ENCODE assay signal across 11 cellular contexts in genomic region chr21:41956926-41957729, GRCh38. TPM values are rescaled to one million over a fixed set of nuclear protein-coding genes. Genes with fewer than 3 reads are reported as not detected.
DNase-seq lines count a peak whose midpoint lies in the region; ATAC-seq and TF ChIP-seq lines count a peak whose summit lies in the region.
"Had no signal": no experiment of that assay in that cellular context is flagged by ENCODE, and none has a peak within 500 bp of the region (broad histone marks: within the 10 kb centered on the region; RNA-seq: fewer than 3 reads in every experiment).

No MANE protein-coding gene starts in this region.

- peaks cover 26 to 78% (median 66%) of the 10 kb centered on the region in 10 experiments for H3K4me1 ChIP-seq in BLaER1 treated with 17β-estradiol and CSF1 and Interleukin-3, amounts not matched to agents 10 nM and 100 nM
- peaks cover 6 to 16% of the 10 kb centered on the region in 2 donors for H3K4me1 ChIP-seq in breast epithelium

- no peak overlapping the region for H3K4me3 Mint-ChIP-seq in osteocyte (ENCODE audit: unreplicated experiment)
- no peak overlapping the region for H3K4me3 Mint-ChIP-seq in T-helper 2 cell treated with Interferon-gamma antibody and Interleukin-4, amounts not matched to agents 5 μg/mL and 100 μg/mL, for 36 hours

- H3K27me3 ChIP-seq in BLaER1 treated with 17β-estradiol and CSF1 and Interleukin-3, amounts not matched to agents 10 nM and 100 nM = peaks cover 0 to 8% (median 0%) of the 10 kb centered on the region in 11 experiments; a peak in 5 of 22 replicates
- H3K27me3 ChIP-seq in breast epithelium = no peaks in the 10 kb centered on the region

- H3K9me3 ChIP-seq in BLaER1 treated with 17β-estradiol and CSF1 and Interleukin-3, amounts not matched to agents 10 nM and 100 nM (replicated peaks in 1 of 11) = no peaks in the 10 kb centered on the region
- H3K9me3 ChIP-seq in breast epithelium = no peaks in the 10 kb centered on the region

- H3K9me3 Mint-ChIP-seq in osteocyte (ENCODE audit: unreplicated experiment) = no peaks in the 10 kb centered on the region
- no peaks in the 10 kb centered on the region for H3K9me3 Mint-ChIP-seq in T-helper 2 cell treated with Interferon-gamma antibody and Interleukin-4, amounts not matched to agents 5 μg/mL and 100 μg/mL, for 36 hours

- peak overlapping the region in 10 of 11 experiments; percentile 23 to 99 (median 98); a peak in 19 of 22 replicates for H3K4me2 ChIP-seq in BLaER1 treated with 17β-estradiol and CSF1 and Interleukin-3, amounts not matched to agents 10 nM and 100 nM

- peak overlapping the region in 4 of 11 experiments; percentile 33 to 58 (median 36); a peak in 6 of 22 replicates for H3K27ac ChIP-seq in BLaER1 treated with 17β-estradiol and CSF1 and Interleukin-3, amounts not matched to agents 10 nM and 100 nM
- H3K27ac ChIP-seq in breast epithelium = peak overlapping the region; percentile 60 to 62
- H3K27ac ChIP-seq: VCaP had no signal

- peak overlapping the region; percentile 81 for H3K27ac Mint-ChIP-seq in osteocyte (ENCODE audit: unreplicated experiment)
- no peak overlapping the region for H3K27ac Mint-ChIP-seq in T-helper 2 cell treated with Interferon-gamma antibody and Interleukin-4, amounts not matched to agents 5 μg/mL and 100 μg/mL, for 36 hours

- H4K20me1 ChIP-seq in BLaER1 treated with 17β-estradiol and CSF1 and Interleukin-3, amounts not matched to agents 10 nM and 100 nM = peaks cover 0 to 4% (median 0%) of the 10 kb centered on the region in 11 experiments; a peak in 4 of 22 replicates

- H3K4me3 ChIP-seq in BLaER1 treated with 17β-estradiol and CSF1 and Interleukin-3, amounts not matched to agents 10 nM and 100 nM = no peak overlapping the region
- H3K4me3 ChIP-seq in breast epithelium = no peak overlapping the region

- peak overlapping the region in 1 of 11 experiments; percentile 30; a peak in 2 of 22 replicates for H3K9ac ChIP-seq in BLaER1 treated with 17β-estradiol and CSF1 and Interleukin-3, amounts not matched to agents 10 nM and 100 nM

- TF ChIP-seq CTCF in breast epithelium (IDR thresholded peaks at IDR 0.05) (no peak), osteocyte (IDR thresholded peaks at IDR 0.05) (no peak)

- no peak for TF ChIP-seq POLR2A in breast epithelium (IDR thresholded peaks at IDR 0.05)

- no peaks in the 10 kb centered on the region for H3K27me3 Mint-ChIP-seq in osteocyte (ENCODE audit: unreplicated experiment)
- H3K27me3 Mint-ChIP-seq in T-helper 2 cell treated with Interferon-gamma antibody and Interleukin-4, amounts not matched to agents 5 μg/mL and 100 μg/mL, for 36 hours (ENCODE audit: low read depth) = peaks cover 23% of the 10 kb centered on the region

- no peak for ATAC-seq in GM21526 (IDR thresholded peaks at IDR 0.05; ENCODE audit: low FRiP score, unreplicated experiment)
- no peak for ATAC-seq in GM19455 (IDR thresholded peaks at IDR 0.05; ENCODE audit: unreplicated experiment)

- H3K36me3 Mint-ChIP-seq in osteocyte (ENCODE audit: unreplicated experiment) = no peaks in the 10 kb centered on the region
- no peaks in the 10 kb centered on the region for H3K36me3 Mint-ChIP-seq in T-helper 2 cell treated with Interferon-gamma antibody and Interleukin-4, amounts not matched to agents 5 μg/mL and 100 μg/mL, for 36 hours (ENCODE audit: low read depth)

- intact Hi-C loops in breast epithelium (cut with DNase I; ENCODE audit: low total_unique reads) = no loop called here

- no peaks in the 10 kb centered on the region for H3K36me3 ChIP-seq in BLaER1 treated with 17β-estradiol and CSF1 and Interleukin-3, amounts not matched to agents 10 nM and 100 nM
- H3K36me3 ChIP-seq in breast epithelium = no peaks in the 10 kb centered on the region

- peak; percentile 6 for DNase-seq in LoVo (ENCODE audit: low spot score)
- DNase-seq in breast epithelium (ENCODE audit: low spot score in 2 of 2) = peak in 1 of 2 donors; percentile 34
- DNase-seq in osteocyte (ENCODE audit: extremely low spot score, unreplicated experiment) = no peak
- no peak for DNase-seq in activated naive CD4-positive, alpha-beta T cell (lab: John Stamatoyannopoulos, UW)
- no peak for DNase-seq in T-helper 2 cell treated with Interferon-gamma antibody and Interleukin-4, amounts not matched to agents 5 μg/mL and 100 μg/mL, for 36 hours (ENCODE audit: low spot score)
- DNase-seq: foreskin melanocyte; stimulated activated CD4-positive, alpha-beta T cell treated with anti-CD3 and anti-CD28 coated beads, Interleukin-4, amount 100 ng/mL, for 24 hours had no signal

- peaks cover 32% of the 10 kb centered on the region for H3K4me1 Mint-ChIP-seq in osteocyte (ENCODE audit: unreplicated experiment)
- H3K4me1 Mint-ChIP-seq in T-helper 2 cell treated with Interferon-gamma antibody and Interleukin-4, amounts not matched to agents 5 μg/mL and 100 μg/mL, for 36 hours (ENCODE audit: low read depth) = peaks cover 14% of the 10 kb centered on the region

RNA-seq across cellular contexts. Expression of gene C2CD2, which starts 3.3 kb away (rescaled TPM):
- total RNA-seq in breast epithelium = 10 to 100 TPM; 37.0 to 73.8 (median 41.6) TPM
- 13.1 and 19.4 TPM in 2 replicates for total RNA-seq in osteocyte

RNA-seq across cellular contexts. Expression of gene ZBTB21, which starts 53.0 kb away (rescaled TPM):
- 10 to 100 TPM; 15.2 to 18.1 (median 16.1) TPM for total RNA-seq in breast epithelium
- 20.3 and 20.9 TPM in 2 replicates for total RNA-seq in osteocyte
